Comparison of ENCODE assay signal across 8 cellular contexts in genomic region chr19:32971715-32972540, GRCh38. TPM values are rescaled to one million over a fixed set of nuclear protein-coding genes. Genes with fewer than 3 reads are reported as not detected.
A peak's percentile ranks its signal among the peaks of the same experiment; 100 is the strongest.
DNase-seq lines count a peak whose midpoint lies in the region; ATAC-seq, FAIRE-seq and TF ChIP-seq lines count a peak whose summit lies in the region.

Gene CEP89 (minus strand): TSS chr19:32971958. CDS start chr19:32971874, 84 bp downstream.
Gene FAAP24 (plus strand): TSS chr19:32972242. CDS start chr19:32973197, 955 bp downstream.

- intact Hi-C loops in gastrocnemius medialis (cut with DNase I; ENCODE audit: low total_unique reads) = loop anchor here (5.0 kb wide), 2 partner anchors 110 to 205 kb away; partner anchors contain the start of gene GPATCH1

- peak within 1 kb of the TSS; percentile 89 for H3K4me3 ChIP-seq in brain microvascular endothelial cell (ENCODE audit: low read depth, low read length)
- H3K4me3 ChIP-seq in iPS-11a (ENCODE audit: low read depth, low read length) = peak within 1 kb of the TSS; percentile 78
- peak within 1 kb of the TSS; percentile 65 to 96 (median 84) for H3K4me3 ChIP-seq in gastrocnemius medialis

- DNase-seq in A172 (ENCODE audit: low spot score) (peak; percentile 99), NCI-H2107 (lab: John Stamatoyannopoulos, UW) (peak; percentile 98), brain microvascular endothelial cell (peak; percentile 100), gastrocnemius medialis (peak; percentile 97 to 99)

- H3K9me3 ChIP-seq in gastrocnemius medialis = no peaks in the 10 kb centered on the region

- TF ChIP-seq CTCF in brain microvascular endothelial cell (IDR thresholded peaks at IDR 0.05; ENCODE audit: low read depth, low read length, missing control alignments) = peak; percentile 1
- TF ChIP-seq CTCF in gastrocnemius medialis (IDR thresholded peaks at IDR 0.05 in 4 of 5, conservative IDR thresholded peaks at IDR 0.05 in 1 of 5) = no peak

- peaks cover 8 to 13% of the 10 kb centered on the region in 2 donors for H3K4me1 ChIP-seq in gastrocnemius medialis

- in situ Hi-C loops in brain microvascular endothelial cell (cut with HindIII; ENCODE audit: low pct_ligation_motif_present, low sequenced_read_pairs) (no loop called here), gastrocnemius medialis (cut with MboI; ENCODE audit: low sequenced_read_pairs in 4 of 4) (loop anchor here in 1 of 4 donors (10.0 kb wide), 1 partner anchor 153 kb away; no protein-coding TSS in a partner anchor)

- peak; percentile 97 for FAIRE-seq in TTC549 (lab: Jason Lieb, UNC)

- H3K36me3 ChIP-seq in brain microvascular endothelial cell (replicated peaks) (no peaks in the 10 kb centered on the region), gastrocnemius medialis (no peaks in the 10 kb centered on the region)

- peak; percentile 96 for ATAC-seq in HG03064 (IDR thresholded peaks at IDR 0.05; ENCODE audit: low read depth, unreplicated experiment)
- peak; percentile 100 for ATAC-seq in gastrocnemius medialis

- TF ChIP-seq POLR2A in GM18526 (IDR thresholded peaks at IDR 0.05; ENCODE audit: extremely low read depth, insufficient read length) (peak; percentile 79), gastrocnemius medialis (IDR thresholded peaks at IDR 0.05) (no peak)

- H3K27me3 ChIP-seq in brain microvascular endothelial cell (replicated peaks) = no peaks in the 10 kb centered on the region
- H3K27me3 ChIP-seq in gastrocnemius medialis = no peaks in the 10 kb centered on the region

- peak within 1 kb of the TSS; percentile 62 for H3K27ac ChIP-seq in brain microvascular endothelial cell
- peak within 1 kb of the TSS; percentile 67 to 82 (median 75) for H3K27ac ChIP-seq in gastrocnemius medialis

RNA-seq across cellular contexts. Expression of gene CEP89, which starts in this region (rescaled TPM):
- 34.8 and 35.9 TPM in 2 replicates for total RNA-seq in A172 (2014; rRNA removed; shearing (Covaris generic))
- total RNA-seq in gastrocnemius medialis = 10 to 100 TPM in 2 of 4 donors, 1 to 10 TPM in 2; 3.4 to 20.9 (median 9.5) TPM

RNA-seq across cellular contexts. Expression of gene FAAP24, which starts in this region (rescaled TPM):
- total RNA-seq in A172 (2014; rRNA removed; shearing (Covaris generic)) = 10.4 and 12.7 TPM in 2 replicates
- under 1 TPM in 2 of 4 donors, not detected in 2; 0.16 to 0.97 TPM for total RNA-seq in gastrocnemius medialis

Comparison
In these comparisons a context has a peak if more than half of its experiments do, and no peak if none do; other contexts are left out.
1. Peak in every context shown above with its lines: DNase-seq, ATAC-seq, H3K4me3 ChIP-seq and H3K27ac ChIP-seq.